21 cellular contexts compared by ENCODE assay signal in the genomic region with DNA sequence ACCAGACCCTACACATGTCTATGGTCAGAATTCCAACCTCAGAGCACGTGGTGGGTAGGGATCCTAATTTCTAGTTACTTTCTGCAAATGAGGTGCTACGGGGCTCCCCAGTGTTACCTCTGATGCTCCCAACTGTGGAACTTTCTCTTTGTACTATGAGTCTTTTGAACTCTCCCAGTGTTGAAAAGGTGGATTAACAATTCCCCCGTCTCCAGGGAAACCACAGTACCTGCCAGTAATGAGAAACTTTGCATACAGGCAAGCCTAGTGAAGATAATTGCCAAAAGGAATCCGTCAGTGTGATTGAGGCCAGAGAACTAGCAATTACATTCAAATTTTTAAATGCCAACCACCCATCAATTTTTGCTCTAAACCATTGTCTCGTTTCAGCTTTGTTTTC.
"Had no signal": no experiment of that assay in that cellular context is flagged by ENCODE, and none has a peak within 500 bp of the region (broad histone marks: within the 10 kb centered on the region; RNA-seq: fewer than 3 reads in every experiment).

No MANE protein-coding gene starts in this region.

- H3K4me3 ChIP-seq: sigmoid colon, smooth muscle cell, stomach, suprapubic skin, tibial nerve had no signal

- H3K4me1 Mint-ChIP-seq: nephron; stimulated activated memory B cell treated with anti-CD40 and anti-IgM and Interleukin-4, amounts not matched to agents 10 μg/mL and 1 μg/mL and 100 μg/mL, for 72 hours had no signal

- ATAC-seq: activated CD8-positive, alpha-beta T cell treated with anti-CD3 and anti-CD28 coated beads, Interleukin-2, amount 10 ng/mL, durations not matched to agents 7 days and 5 days; activated naive CD4-positive, alpha-beta T cell treated with anti-CD3 and anti-CD28 coated beads, Interleukin-2, amount 50 U/mL, for 72 hours; left ventricle myocardium superior; stimulated activated memory B cell treated with anti-CD40 and anti-IgM and Interleukin-4, amounts not matched to agents 10 μg/mL and 1 μg/mL and 100 μg/mL, for 72 hours had no signal

- H3K4me2 ChIP-seq: smooth muscle cell had no signal

- H3K4me3 Mint-ChIP-seq: activated CD8-positive, alpha-beta T cell treated with anti-CD3 and anti-CD28 coated beads, Interleukin-2, amount 10 ng/mL, durations not matched to agents 7 days and 5 days; brain; nephron; stimulated activated memory B cell treated with anti-CD40 and anti-IgM and Interleukin-4, amounts not matched to agents 10 μg/mL and 1 μg/mL and 100 μg/mL, for 72 hours had no signal

- H3K36me3 ChIP-seq: sigmoid colon, suprapubic skin, WERI-Rb-1 had no signal

- H3K27me3 Mint-ChIP-seq: stimulated activated memory B cell treated with anti-CD40 and anti-IgM and Interleukin-4, amounts not matched to agents 10 μg/mL and 1 μg/mL and 100 μg/mL, for 72 hours had no signal

- DNase-seq: activated CD4-positive, alpha-beta T cell treated with anti-CD3 and anti-CD28 coated beads for 1 hour; activated CD4-positive, alpha-beta T cell treated with anti-CD3 and anti-CD28 coated beads, Interleukin-2, amount 50 U/mL, for 1 hour; activated CD8-positive, alpha-beta T cell treated with anti-CD3 and anti-CD28 coated beads, Interleukin-2, amount 10 ng/mL, durations not matched to agents 7 days and 5 days; aorta; foreskin fibroblast; left ventricle myocardium superior; mammary epithelial cell; occipital lobe; retina; sigmoid colon; stimulated activated CD4-positive, alpha-beta T cell treated with anti-CD3 and anti-CD28 coated beads, Interleukin-15, amount 100 ng/mL, for 24 hours; stomach; WERI-Rb-1 had no signal

- H3K9me3 ChIP-seq: sigmoid colon, stomach, suprapubic skin had no signal

- H3K9me3 Mint-ChIP-seq: activated naive CD4-positive, alpha-beta T cell treated with anti-CD3 and anti-CD28 coated beads, Interleukin-2, amount 50 U/mL, for 72 hours; stimulated activated memory B cell treated with anti-CD40 and anti-IgM and Interleukin-4, amounts not matched to agents 10 μg/mL and 1 μg/mL and 100 μg/mL, for 72 hours had no signal

- H3K36me3 Mint-ChIP-seq: activated naive CD4-positive, alpha-beta T cell treated with anti-CD3 and anti-CD28 coated beads, Interleukin-2, amount 50 U/mL, for 72 hours had no signal

- H3K27ac ChIP-seq: epithelial cell of prostate, sigmoid colon, stomach, suprapubic skin, tibial nerve, WERI-Rb-1 had no signal

- H3K27ac Mint-ChIP-seq: activated CD8-positive, alpha-beta T cell treated with anti-CD3 and anti-CD28 coated beads, Interleukin-2, amount 10 ng/mL, durations not matched to agents 7 days and 5 days; activated naive CD4-positive, alpha-beta T cell treated with anti-CD3 and anti-CD28 coated beads, Interleukin-2, amount 50 U/mL, for 72 hours; brain; nephron; stimulated activated memory B cell treated with anti-CD40 and anti-IgM and Interleukin-4, amounts not matched to agents 10 μg/mL and 1 μg/mL and 100 μg/mL, for 72 hours had no signal

- H3K27me3 ChIP-seq: sigmoid colon, stomach, suprapubic skin, tibial nerve had no signal
